7 cellular contexts compared by ENCODE assay signal in genomic region chr2:241686649-241687425, GRCh38.
DNase-seq lines count a peak whose midpoint lies in the region; ATAC-seq and TF ChIP-seq lines count a peak whose summit lies in the region.

Gene DTYMK, minus strand, starts transcription at chr2:241686815. Its CDS starts 32 bp downstream, at chr2:241686783.

- in situ Hi-C loops in astrocyte of the cerebellum (cut with HindIII; ENCODE audit: low sequenced_read_pairs), result no loop called here

- no peak for TF ChIP-seq CTCF in astrocyte of the cerebellum (IDR thresholded peaks at IDR 0.05; ENCODE audit: low read depth, low read length, missing control alignments)

- DNase-seq in NCI-H2081 (lab: John Stamatoyannopoulos, UW), result peak; percentile 92 to 97
- peak; percentile 93 for DNase-seq in T-helper 9 cell
- peak; percentile 82 for DNase-seq in astrocyte of the cerebellum (ENCODE audit: low read depth)
- peak; percentile 99 for DNase-seq in hepatic stellate cell (ENCODE audit: low spot score)
- DNase-seq in retina, result peak; percentile 96

- ATAC-seq in GM18508 (IDR thresholded peaks at IDR 0.05; ENCODE audit: insufficient read depth, unreplicated experiment), result peak; percentile 51
- ATAC-seq in HG02981 (IDR thresholded peaks at IDR 0.05; ENCODE audit: unreplicated experiment), result peak; percentile 97

- peak within 1 kb of the TSS; percentile 66 for H3K4me3 ChIP-seq in astrocyte of the cerebellum (ENCODE audit: low read depth, low read length)

Comparison
In these comparisons a context has a peak if more than half of its experiments do, and no peak if none do; other contexts are left out.
1. Peak in every context shown above with its lines: DNase-seq, ATAC-seq and H3K4me3 ChIP-seq.